Comparison of ENCODE assay signal across 11 cellular contexts in the genomic region with DNA sequence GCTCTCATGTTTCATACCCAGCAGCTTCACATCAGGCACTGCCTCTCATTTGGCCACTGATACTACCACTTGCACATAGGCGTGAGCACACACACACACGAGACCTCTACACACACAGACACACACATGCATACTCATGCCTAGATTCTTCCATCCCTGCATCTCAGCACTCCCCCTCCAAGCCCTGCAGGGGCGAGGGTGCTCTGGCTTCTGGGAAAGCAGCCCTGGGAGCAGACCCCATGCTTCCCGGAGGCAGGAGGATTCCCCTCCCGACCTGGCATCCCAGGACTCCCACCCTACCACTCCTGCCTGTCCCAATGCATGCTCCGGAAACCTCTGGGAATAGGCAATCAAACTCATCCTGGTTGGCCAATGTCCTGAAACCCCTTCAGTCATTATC.
"Had no signal": no experiment of that assay in that cellular context is flagged by ENCODE, and none has a peak within 500 bp of the region (broad histone marks: within the 10 kb centered on the region; RNA-seq: fewer than 3 reads in every experiment).

No MANE protein-coding gene starts in this region.

- H3K27ac ChIP-seq: colonic mucosa, heart left ventricle, left lung, thyroid gland had no signal

- H3K9me3 ChIP-seq: colonic mucosa, heart left ventricle, left lung, thyroid gland, uterus had no signal

- H3K4me3 ChIP-seq: colonic mucosa, heart left ventricle, left lung, thyroid gland, uterus had no signal

- H3K36me3 ChIP-seq: colonic mucosa, heart left ventricle, left lung, thyroid gland, uterus had no signal

- H3K4me3 Mint-ChIP-seq: T-helper 17 cell had no signal

- ATAC-seq: activated CD4-positive, CD25-positive, alpha-beta regulatory T cell treated with anti-CD3 and anti-CD28 coated beads, Interleukin-2, amount 50 U/mL, for 24 hours; heart left ventricle; left lung; T-helper 17 cell had no signal

- H3K27me3 ChIP-seq: colonic mucosa, heart left ventricle, left lung, thyroid gland, uterus had no signal

- DNase-seq: activated CD4-positive, alpha-beta T cell treated with anti-CD3 and anti-CD28 coated beads, Interleukin-2, amount 50 U/mL, for 48 hours; activated effector memory CD4-positive, alpha-beta T cell treated with Interleukin-2 at 50 U/mL for 16 hours; caudate nucleus; colonic mucosa; heart left ventricle; left lung; small intestine; T-helper 17 cell; thyroid gland; uterus had no signal
